Comparison of ENCODE assay signal across 21 cellular contexts in genomic region chr2:152441961-152442360, GRCh38.
DNase-seq lines count a peak whose midpoint lies in the region; ATAC-seq and TF ChIP-seq lines count a peak whose summit lies in the region.
"Had no signal": no experiment of that assay in that cellular context is flagged by ENCODE, and none has a peak within 500 bp of the region (broad histone marks: within the 10 kb centered on the region; RNA-seq: fewer than 3 reads in every experiment).

No MANE protein-coding gene starts in this region.

- H3K4me3 ChIP-seq in OCI-LY3 (ENCODE audit: low read length), result no peak overlapping the region
- H3K4me3 ChIP-seq: neural progenitor cell, suprapubic skin had no signal

- H3K9me3 ChIP-seq in OCI-LY3 (ENCODE audit: insufficient read depth, low read length), result no peaks in the 10 kb centered on the region
- H3K9me3 ChIP-seq: suprapubic skin had no signal

- H2AFZ ChIP-seq in OCI-LY3 (ENCODE audit: low read depth, low read length), result no peak overlapping the region
- H2AFZ ChIP-seq: neural progenitor cell had no signal

- no peaks in the 10 kb centered on the region for H3K79me2 ChIP-seq in OCI-LY3 (ENCODE audit: low read length)

- H3K4me2 ChIP-seq in OCI-LY3 (ENCODE audit: low read length), result peak overlapping the region; percentile 7; the same call in 1 of the 2 replicates
- H3K4me2 ChIP-seq: neural progenitor cell had no signal

- no peaks in the 10 kb centered on the region for H3K27me3 Mint-ChIP-seq in neural crest cell (ENCODE audit: low read depth)
- H3K27me3 Mint-ChIP-seq: activated B cell treated with CpG ODN at 0.5 μM for 24 hours had no signal

- no peak overlapping the region for H3K4me3 Mint-ChIP-seq in neural crest cell
- H3K4me3 Mint-ChIP-seq: activated B cell treated with CpG ODN at 0.5 μM for 24 hours; activated CD4-positive, alpha-beta memory T cell treated with anti-CD3 and anti-CD28 coated beads, Interleukin-2, amount 10 ng/mL, durations not matched to agents 7 days and 5 days; activated naive CD8-positive, alpha-beta T cell treated with anti-CD3 and anti-CD28 coated beads, Interleukin-2, amount 50 U/mL, for 24 hours; neural progenitor cell; T-helper 2 cell treated with Interferon-gamma antibody and Interleukin-4, amounts not matched to agents 5 μg/mL and 100 μg/mL, for 36 hours had no signal

- intact Hi-C loops in left cardiac atrium (cut with DNase I), result no loop called here

- H3K36me3 Mint-ChIP-seq in neural crest cell (ENCODE audit: low read depth), result peaks cover 3% of the 10 kb centered on the region

- no peaks in the 10 kb centered on the region for H3K36me3 ChIP-seq in OCI-LY3 (replicated peaks; ENCODE audit: low read depth, low read length)
- H3K36me3 ChIP-seq: neural progenitor cell, suprapubic skin had no signal

- H3K4me1 ChIP-seq in OCI-LY3 (ENCODE audit: low read length), result peaks cover 21% of the 10 kb centered on the region

- H3K4me1 Mint-ChIP-seq in neural crest cell, result peaks cover 59% of the 10 kb centered on the region
- H3K4me1 Mint-ChIP-seq: activated CD4-positive, alpha-beta memory T cell treated with anti-CD3 and anti-CD28 coated beads, Interleukin-2, amount 10 ng/mL, durations not matched to agents 7 days and 5 days had no signal

- DNase-seq in GM20000 (ENCODE audit: low spot score) (peak; percentile 23), neural crest cell (ENCODE audit: low read depth, low spot score) (no peak), left cardiac atrium (no peak), NCI-H146 (lab: John Stamatoyannopoulos, UW) (no peak)
- DNase-seq in activated CD4-positive, alpha-beta T cell treated with anti-CD3 and anti-CD28 coated beads for 48 hours, result no peak
- DNase-seq: activated B cell treated with CpG ODN at 0.5 μM for 24 hours; activated CD4-positive, alpha-beta memory T cell treated with anti-CD3 and anti-CD28 coated beads, Interleukin-2, amount 10 ng/mL, durations not matched to agents 7 days and 5 days; activated gamma-delta T cell; activated naive CD8-positive, alpha-beta T cell treated with anti-CD3 and anti-CD28 coated beads, Interleukin-2, amount 50 U/mL, for 24 hours; activated T-cell treated with anti-CD3 and anti-CD28 coated beads for 4 hours; effector CD4-positive, alpha-beta T cell; foreskin keratinocyte; hippocampal formation; NCI-H1694 treated with DMSO at 0.1 percent for 48 hours; NCI-H69 had no signal

- no peak overlapping the region for H3K9ac ChIP-seq in OCI-LY3 (ENCODE audit: low read length)
- H3K9ac ChIP-seq: neural progenitor cell had no signal

- H3K27ac Mint-ChIP-seq in neural crest cell (ENCODE audit: unreplicated experiment), result peak overlapping the region; percentile 64
- H3K27ac Mint-ChIP-seq: activated B cell treated with CpG ODN at 0.5 μM for 24 hours; activated CD4-positive, alpha-beta memory T cell treated with anti-CD3 and anti-CD28 coated beads, Interleukin-2, amount 10 ng/mL, durations not matched to agents 7 days and 5 days; activated naive CD8-positive, alpha-beta T cell treated with anti-CD3 and anti-CD28 coated beads, Interleukin-2, amount 50 U/mL, for 24 hours; neural progenitor cell; T-helper 2 cell treated with Interferon-gamma antibody and Interleukin-4, amounts not matched to agents 5 μg/mL and 100 μg/mL, for 36 hours had no signal

- no peaks in the 10 kb centered on the region for H4K20me1 ChIP-seq in OCI-LY3 (ENCODE audit: insufficient read depth, low read length)

- H3K27me3 ChIP-seq in OCI-LY3 (ENCODE audit: low read depth, low read length), result peaks cover 12% of the 10 kb centered on the region; the same call in 1 of the 2 replicates
- H3K27me3 ChIP-seq: foreskin keratinocyte, neural progenitor cell, suprapubic skin had no signal

- TF ChIP-seq CTCF in GM12873 (IDR thresholded peaks at IDR 0.05; ENCODE audit: insufficient read depth, low read depth, low read length, missing control alignments) (peak; percentile 45), GM20000 (IDR thresholded peaks at IDR 0.05; ENCODE audit: extremely low read depth, missing control alignments) (peak; percentile 5), OCI-LY3 (IDR thresholded peaks at IDR 0.05; ENCODE audit: low read depth, low read length) (peak; percentile 43), neural crest cell (conservative IDR thresholded peaks at IDR 0.05) (no peak)

- no peak for ATAC-seq in left cardiac atrium
- ATAC-seq: activated naive CD8-positive, alpha-beta T cell treated with anti-CD3 and anti-CD28 coated beads, Interleukin-2, amount 50 U/mL, for 24 hours; foreskin keratinocyte; SK-N-SH treated with all-trans-retinoic acid at 6 μM for 48 hours had no signal

- H3K9me3 Mint-ChIP-seq in neural crest cell, result no peaks in the 10 kb centered on the region
- H3K9me3 Mint-ChIP-seq: activated B cell treated with CpG ODN at 0.5 μM for 24 hours; activated CD4-positive, alpha-beta memory T cell treated with anti-CD3 and anti-CD28 coated beads, Interleukin-2, amount 10 ng/mL, durations not matched to agents 7 days and 5 days; activated naive CD8-positive, alpha-beta T cell treated with anti-CD3 and anti-CD28 coated beads, Interleukin-2, amount 50 U/mL, for 24 hours; T-helper 2 cell treated with Interferon-gamma antibody and Interleukin-4, amounts not matched to agents 5 μg/mL and 100 μg/mL, for 36 hours had no signal

- no peak overlapping the region for H3K27ac ChIP-seq in OCI-LY3 (ENCODE audit: low read length)
- H3K27ac ChIP-seq: foreskin keratinocyte, neural progenitor cell, suprapubic skin had no signal
